In the genomic region with DNA sequence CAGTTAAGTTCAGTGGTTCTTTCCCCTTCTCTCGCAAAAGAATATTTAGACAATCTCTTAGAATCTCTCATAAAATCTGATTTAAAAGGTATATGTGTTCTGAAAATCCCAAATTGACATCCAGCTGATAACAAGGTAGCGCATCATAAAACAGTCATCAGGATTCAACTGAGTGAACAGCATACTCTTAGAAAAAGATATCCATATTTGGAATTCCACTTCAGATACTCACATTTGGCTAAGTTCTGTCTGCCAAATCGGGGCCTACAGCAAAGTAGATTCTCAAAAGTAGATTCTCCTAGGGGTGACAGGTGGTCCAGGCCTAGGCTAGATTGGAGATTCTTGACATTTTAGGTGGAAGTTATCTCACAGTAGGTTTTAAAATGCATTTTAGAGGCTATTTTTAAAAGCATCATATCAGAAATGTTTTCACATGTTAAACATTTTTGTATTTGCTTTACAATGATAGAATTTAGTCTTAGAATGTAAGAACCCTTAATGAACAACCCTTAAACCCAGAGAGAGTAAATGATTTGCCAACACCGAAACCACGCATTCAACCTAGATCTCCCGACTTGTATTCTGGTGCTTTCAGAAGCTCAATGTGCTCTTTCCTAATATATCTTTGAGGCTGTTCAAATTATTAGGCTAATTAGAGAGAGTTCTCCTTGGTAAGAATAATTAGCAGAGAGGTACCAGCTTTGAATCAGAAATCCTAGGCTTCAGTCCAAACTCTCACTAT, we compare ENCODE assay signal across 20 cellular contexts.
DNase-seq lines count a peak whose midpoint lies in the region; ATAC-seq, FAIRE-seq and TF ChIP-seq lines count a peak whose summit lies in the region.
"Had no signal": no experiment of that assay in that cellular context is flagged by ENCODE, and none has a peak within 500 bp of the region (broad histone marks: within the 10 kb centered on the region; RNA-seq: fewer than 3 reads in every experiment).

No MANE protein-coding gene starts in this region.

- H3K36me3 Mint-ChIP-seq in mesothelial cell of epicardium, result no peaks in the 10 kb centered on the region
- H3K36me3 Mint-ChIP-seq: IgD-negative memory B cell had no signal

- H3K4me3 Mint-ChIP-seq in mesothelial cell of epicardium, result no peak overlapping the region
- H3K4me3 Mint-ChIP-seq: B cell; CD4-positive, alpha-beta T cell; GM23338; IgD-negative memory B cell had no signal

- H3K4me1 Mint-ChIP-seq in mesothelial cell of epicardium, result peaks cover 34% of the 10 kb centered on the region
- H3K4me1 Mint-ChIP-seq: B cell had no signal

- peak; percentile 84 for FAIRE-seq in RCC 7860 (lab: Jason Lieb, UNC)
- FAIRE-seq: A204.1 had no signal

- CTCF ChIA-PET in RWPE1 (lab: Yijun Ruan, JAX), result no interaction called here

- no peaks in the 10 kb centered on the region for H3K9me3 Mint-ChIP-seq in mesothelial cell of epicardium
- H3K9me3 Mint-ChIP-seq: CD4-positive, alpha-beta T cell; GM23338; IgD-negative memory B cell had no signal

- peak overlapping the region; percentile 50 for H3K27ac Mint-ChIP-seq in mesothelial cell of epicardium
- H3K27ac Mint-ChIP-seq: B cell; CD4-positive, alpha-beta T cell; GM23338; IgD-negative memory B cell had no signal

- TF ChIP-seq CTCF in mesothelial cell of epicardium (IDR thresholded peaks at IDR 0.05; ENCODE audit: unreplicated experiment), result no peak
- no peak for TF ChIP-seq CTCF in RWPE1 (conservative IDR thresholded peaks at IDR 0.05; ENCODE audit: low read depth)

- no peak overlapping the region for H3K27ac ChIP-seq in RWPE1

- H3K27me3 Mint-ChIP-seq in mesothelial cell of epicardium (ENCODE audit: low read depth), result no peaks in the 10 kb centered on the region
- H3K27me3 Mint-ChIP-seq: B cell; CD4-positive, alpha-beta T cell; IgD-negative memory B cell had no signal

- peak; percentile 55 for DNase-seq in RCC 7860 (ENCODE audit: low spot score)
- no peak for DNase-seq in mesothelial cell of epicardium (ENCODE audit: low spot score in 2 of 2, unreplicated experiment in 2 of 2)
- DNase-seq in D341Med (ENCODE audit: low spot score), result no peak
- DNase-seq in RWPE1 (ENCODE audit: low spot score), result no peak
- DNase-seq in DMS 273 (lab: John Stamatoyannopoulos, UW; ENCODE audit: unreplicated experiment), result no peak
- DNase-seq: C1 segment of cervical spinal cord; Calu3; CD4-positive, alpha-beta T cell; DMS153; DND-41; GF-D8; H7; KG1 had no signal

- ATAC-seq in GM18508 (IDR thresholded peaks at IDR 0.05; ENCODE audit: insufficient read depth, unreplicated experiment), result peak; percentile 58
- ATAC-seq in GM18909 (IDR thresholded peaks at IDR 0.05; ENCODE audit: poor library complexity, unreplicated experiment), result peak; percentile 65
- no peak for ATAC-seq in HG03159 (IDR thresholded peaks at IDR 0.05; ENCODE audit: unreplicated experiment)
- ATAC-seq: GM23338 had no signal

- POLR2A ChIA-PET in RWPE1 (lab: Yijun Ruan, JAX; ENCODE audit: low non-redundant PET), result no interaction called here
